ENCODE assay signal across 12 cellular contexts in genomic region chr5:52856564-52856963, GRCh38.
DNase-seq lines count a peak whose midpoint lies in the region; ATAC-seq and TF ChIP-seq lines count a peak whose summit lies in the region.
"Had no signal": no experiment of that assay in that cellular context is flagged by ENCODE, and none has a peak within 500 bp of the region (broad histone marks: within the 10 kb centered on the region; RNA-seq: fewer than 3 reads in every experiment).

No MANE protein-coding gene starts in this region.

- H3K9me3 ChIP-seq in spleen = no peaks in the 10 kb centered on the region

- no peak overlapping the region for H3K4me3 ChIP-seq in spleen
- H3K4me3 ChIP-seq: SK-N-MC had no signal

- no peak for TF ChIP-seq POLR2A in spleen (IDR thresholded peaks at IDR 0.05)

- DNase-seq in MV-4-11 (lab: John Stamatoyannopoulos, UW) = peak; percentile 83
- no peak for DNase-seq in spleen
- no peak for DNase-seq in ureter (ENCODE audit: low spot score)
- DNase-seq in glomerular visceral epithelial cell (ENCODE audit: extremely low spot score) = no peak
- DNase-seq in UCSD-AML1 (lab: John Stamatoyannopoulos, UW; ENCODE audit: unreplicated experiment) = no peak
- DNase-seq in NCI-H69 (lab: John Stamatoyannopoulos, UW) = no peak
- DNase-seq: activated T-cell treated with anti-CD3 and anti-CD28 coated beads, Interleukin-2, amount 50 U/mL, for 72 hours; MM.1S; stimulated activated CD4-positive, alpha-beta T cell treated with anti-CD3 and anti-CD28 coated beads, Interleukin-4, amount 100 ng/mL, for 4 hours had no signal

- ATAC-seq in GM19043 (IDR thresholded peaks at IDR 0.05; ENCODE audit: low read depth, unreplicated experiment) = peak; percentile 87
- peak; percentile 88 for ATAC-seq in HG02884 (IDR thresholded peaks at IDR 0.05; ENCODE audit: unreplicated experiment)

- WGBS in spleen, 5 donors = 73 to 90% (median 85%) methylated on average over 3 of the region's 3 CpGs

- H3K27ac ChIP-seq in spleen = peak overlapping the region in 6 of 8 donors; percentile 20 to 52 (median 30)
- H3K27ac ChIP-seq: SK-N-MC had no signal

- peaks cover 0 to 45% (median 33%) of the 10 kb centered on the region in 6 donors for H3K4me1 ChIP-seq in spleen

- intact Hi-C loops in spleen (cut with DNase I; ENCODE audit: low total_unique reads) = no loop called here

- TF ChIP-seq CTCF in spleen (IDR thresholded peaks at IDR 0.05 in 8 of 11, conservative IDR thresholded peaks at IDR 0.05 in 3 of 11) = no peak

- peaks cover 0 to 16% (median 0%) of the 10 kb centered on the region in 6 donors for H3K36me3 ChIP-seq in spleen

- no peaks in the 10 kb centered on the region for H3K27me3 ChIP-seq in spleen (replicated peaks in 1 of 7)
